In genomic region chr20:33817411-33817810, GRCh38 we compare ENCODE assay signal across 17 cellular contexts. TPM values are rescaled to one million over a fixed set of nuclear protein-coding genes. Genes with fewer than 3 reads are reported as not detected.
DNase-seq lines count a peak whose midpoint lies in the region; ATAC-seq, FAIRE-seq and TF ChIP-seq lines count a peak whose summit lies in the region.
"Had no signal": no experiment of that assay in that cellular context is flagged by ENCODE, and none has a peak within 500 bp of the region (broad histone marks: within the 10 kb centered on the region; RNA-seq: fewer than 3 reads in every experiment).

No MANE protein-coding gene starts in this region.

- no peak for TF ChIP-seq RAD21 in GM12878 (IDR thresholded peaks at IDR 0.05; ENCODE audit: insufficient read depth, low read depth, low read length)

- DNase-seq in CD4-positive, alpha-beta T cell: no peak
- DNase-seq in MM.1S: no peak
- DNase-seq in GM12878 (ENCODE audit: low read depth, low spot score): no peak
- DNase-seq in activated CD8-positive, alpha-beta T cell treated with anti-CD3 and anti-CD28 coated beads, Interleukin-2, amount 10 ng/mL, durations not matched to agents 7 days and 5 days: no peak
- no peak for DNase-seq in activated CD4-positive, alpha-beta T cell treated with anti-CD3 and anti-CD28 coated beads for 48 hours
- DNase-seq: Calu3, DMS53, Kasumi-1, NCI-H1105 treated with DMSO at 0.1 percent for 48 hours, NCI-H1694 treated with DMSO at 0.1 percent for 48 hours, NCI-H2107, NCI-H526 treated with DMSO at 0.1 percent for 48 hours, SHP77 treated with DMSO at 0.1 percent for 48 hours had no signal

- H3F3A ChIP-seq in MM.1S (ENCODE audit: insufficient read depth, low read length): peaks cover 82% of the 10 kb centered on the region

- no peaks in the 10 kb centered on the region for H3K9me3 ChIP-seq in CD4-positive, alpha-beta T cell (ENCODE audit: control insufficient read depth, low read length)
- H3K9me3 ChIP-seq in MM.1S (replicated peaks; ENCODE audit: insufficient read depth, low read length): no peaks in the 10 kb centered on the region
- no peaks in the 10 kb centered on the region for H3K9me3 ChIP-seq in GM12878 (replicated peaks; ENCODE audit: control insufficient read depth, insufficient read depth, low read length)
- no peaks in the 10 kb centered on the region for H3K9me3 ChIP-seq in neutrophil
- H3K9me3 ChIP-seq: HAP-1 had no signal

- ATAC-seq in CD4-positive, alpha-beta T cell (ENCODE audit: poor library complexity): no peak
- ATAC-seq in GM12878: no peak
- no peak for ATAC-seq in GM19467 (IDR thresholded peaks at IDR 0.05; ENCODE audit: unreplicated experiment)
- no peak for ATAC-seq in activated CD8-positive, alpha-beta T cell treated with anti-CD3 and anti-CD28 coated beads, Interleukin-2, amount 10 ng/mL, durations not matched to agents 7 days and 5 days

- peaks cover 63% of the 10 kb centered on the region for H3K4me1 ChIP-seq in MM.1S (ENCODE audit: low read length)
- H3K4me1 ChIP-seq in GM12878 (ENCODE audit: control insufficient read depth, insufficient read depth, low read length): peaks cover 10% of the 10 kb centered on the region
- peaks cover 28 to 48% of the 10 kb centered on the region in 2 experiments for H3K4me1 ChIP-seq in neutrophil (ENCODE audit: control insufficient read depth in 1 of 2, insufficient read depth in 1 of 2, low read depth in 1 of 2, low read length in 1 of 2)
- H3K4me1 ChIP-seq: HAP-1 had no signal

- BruUV-seq in GM12878 (replicated peaks; lab: Mats Ljungman, UMichigan): no TSS peak

- no peak overlapping the region for H3K27ac ChIP-seq in CD4-positive, alpha-beta T cell (ENCODE audit: low read depth, low read length)
- H3K27ac ChIP-seq in MM.1S (ENCODE audit: low read length): peak overlapping the region; percentile 88
- no peak overlapping the region for H3K27ac ChIP-seq in GM12878 (ENCODE audit: control insufficient read depth, insufficient read depth)
- peak overlapping the region; percentile 10 for H3K27ac ChIP-seq in neutrophil
- H3K27ac ChIP-seq: C4-2B had no signal

- peaks cover 100% of the 10 kb centered on the region for H3K79me2 ChIP-seq in MM.1S (ENCODE audit: low read length)
- peaks cover 78% of the 10 kb centered on the region for H3K79me2 ChIP-seq in GM12878 (ENCODE audit: control insufficient read depth, insufficient read depth, low read length)

- RAD21 ChIA-PET in GM12878 (lab: Charles Lee; ENCODE audit: unreplicated experiment): no interaction called here

- FAIRE-seq in GM12878 (lab: Jason Lieb, UNC): no peak

- TF ChIP-seq CTCF in CD4-positive, alpha-beta T cell (IDR thresholded peaks at IDR 0.05): no peak
- TF ChIP-seq CTCF in MM.1S (IDR thresholded peaks at IDR 0.05; ENCODE audit: low read length) (no peak), GM12878 (IDR thresholded peaks at IDR 0.05 in 2 of 3, conservative IDR thresholded peaks at IDR 0.05 in 1 of 3; ENCODE audit: control insufficient read depth in 2 of 3, extremely low read depth in 1 of 3, insufficient read depth in 1 of 3, low read depth in 3 of 3, low read length in 3 of 3) (no peak), neutrophil (IDR thresholded peaks at IDR 0.05) (no peak)

- POLR2A ChIA-PET in CD4-positive, alpha-beta T cell (lab: Charles Lee): interaction anchor here (0.6 kb wide), 1 partner anchor 193 kb away, joined by 3 read pairs; no protein-coding TSS in a partner anchor
- POLR2A ChIA-PET in GM12878 (lab: Charles Lee): no interaction called here
- POLR2A ChIA-PET in activated CD8-positive, alpha-beta T cell treated with anti-CD3 and anti-CD28 coated beads, Interleukin-2, amount 10 ng/mL, durations not matched to agents 7 days and 5 days (lab: Charles Lee): no interaction called here

- H3K4me3 ChIP-seq in MM.1S (ENCODE audit: low read length) (peak overlapping the region; percentile 91), GM12878 (peak overlapping the region; percentile 1; the same call in 1 of the 2 replicates), neutrophil (ENCODE audit: low read depth in 1 of 2, low read length in 1 of 2) (no peak overlapping the region)
- H3K4me3 ChIP-seq: HAP-1 had no signal

- 98% methylated on average over 5 of the region's 5 CpGs for WGBS in GM12878 (ENCODE audit: insufficient coverage, insufficient replicate concordance, low lambda C conversion rate, missing lambda C conversion rate)

- no peaks in the 10 kb centered on the region for H4K20me1 ChIP-seq in MM.1S (ENCODE audit: insufficient read depth, low read length)
- H4K20me1 ChIP-seq in GM12878 (ENCODE audit: control insufficient read depth, insufficient read depth): peaks cover 4% of the 10 kb centered on the region; the same call in 1 of the 2 replicates

- SMC1A ChIA-PET in GM12878 (lab: Charles Lee; ENCODE audit: uncharacterized antibody, unreplicated experiment): interaction anchor here (2.0 kb wide), 1 partner anchor 11 kb away, joined by 6 read pairs; no protein-coding TSS in a partner anchor

- H3K27me3 ChIP-seq in CD4-positive, alpha-beta T cell (ENCODE audit: control insufficient read depth, insufficient read depth, low read length): no peaks in the 10 kb centered on the region
- H3K27me3 ChIP-seq in MM.1S (replicated peaks; ENCODE audit: insufficient read depth, low read length): no peaks in the 10 kb centered on the region
- no peaks in the 10 kb centered on the region for H3K27me3 ChIP-seq in GM12878 (replicated peaks in 1 of 2; ENCODE audit: control insufficient read depth in 2 of 2, insufficient read depth in 2 of 2, low read length in 1 of 2)
- H3K27me3 ChIP-seq in neutrophil: no peaks in the 10 kb centered on the region

- H3K27me3 Mint-ChIP-seq in CD4-positive, alpha-beta T cell: no peaks in the 10 kb centered on the region
- H3K27me3 Mint-ChIP-seq in activated CD8-positive, alpha-beta T cell treated with anti-CD3 and anti-CD28 coated beads, Interleukin-2, amount 10 ng/mL, durations not matched to agents 7 days and 5 days (ENCODE audit: low read depth): no peaks in the 10 kb centered on the region

- H3K9me2 ChIP-seq in MM.1S (replicated peaks; ENCODE audit: insufficient read depth, low read length): no peaks in the 10 kb centered on the region

- intact Hi-C loops in CD4-positive, alpha-beta T cell (cut with DNase I, micrococcal nuclease): loop anchor here in 1 of 2 experiments (10.0 kb wide), 2 partner anchors 1277 to 1703 kb away; partner anchors contain the start of gene TRPC4AP
- intact Hi-C loops in GM12878 (cut with micrococcal nuclease; ENCODE audit: unreplicated experiment): no loop called here

- H2AFZ ChIP-seq in MM.1S (ENCODE audit: low read length) (no peak overlapping the region), GM12878 (ENCODE audit: control insufficient read depth, low read depth, low read length) (no peak overlapping the region)

- TF ChIP-seq POLR2A in GM12878 (IDR thresholded peaks at IDR 0.05; ENCODE audit: low read depth, low read length): no peak

- no peak for TF ChIP-seq EP300 in GM12878 (IDR thresholded peaks at IDR 0.05; ENCODE audit: borderline replicate concordance in 1 of 2, control insufficient read depth in 1 of 2, low read depth in 2 of 2, low read length in 2 of 2)

- no peaks in the 10 kb centered on the region for H3K9me3 Mint-ChIP-seq in CD4-positive, alpha-beta T cell
- no peaks in the 10 kb centered on the region for H3K9me3 Mint-ChIP-seq in activated CD8-positive, alpha-beta T cell treated with anti-CD3 and anti-CD28 coated beads, Interleukin-2, amount 10 ng/mL, durations not matched to agents 7 days and 5 days (ENCODE audit: insufficient read depth)

- H3K4me1 Mint-ChIP-seq in CD4-positive, alpha-beta T cell (ENCODE audit: low read depth): peaks cover 79% of the 10 kb centered on the region
- H3K4me1 Mint-ChIP-seq in activated CD8-positive, alpha-beta T cell treated with anti-CD3 and anti-CD28 coated beads, Interleukin-2, amount 10 ng/mL, durations not matched to agents 7 days and 5 days (ENCODE audit: low read depth): peaks cover 46% of the 10 kb centered on the region

- H3K4me2 ChIP-seq in MM.1S (ENCODE audit: low read depth, low read length) (peak overlapping the region; percentile 80), GM12878 (ENCODE audit: control insufficient read depth, insufficient read depth) (no peak overlapping the region; the same call in 1 of the 2 replicates)

- no peak overlapping the region for H3K4me3 Mint-ChIP-seq in CD4-positive, alpha-beta T cell
- H3K4me3 Mint-ChIP-seq in activated CD8-positive, alpha-beta T cell treated with anti-CD3 and anti-CD28 coated beads, Interleukin-2, amount 10 ng/mL, durations not matched to agents 7 days and 5 days: no peak overlapping the region

- peaks cover 25% of the 10 kb centered on the region for H3K36me3 Mint-ChIP-seq in CD4-positive, alpha-beta T cell (ENCODE audit: low read depth)
- peaks cover 45% of the 10 kb centered on the region for H3K36me3 Mint-ChIP-seq in activated CD8-positive, alpha-beta T cell treated with anti-CD3 and anti-CD28 coated beads, Interleukin-2, amount 10 ng/mL, durations not matched to agents 7 days and 5 days (ENCODE audit: low read depth)

- H3K27ac Mint-ChIP-seq in CD4-positive, alpha-beta T cell: peak overlapping the region; percentile 43
- no peak overlapping the region for H3K27ac Mint-ChIP-seq in activated CD8-positive, alpha-beta T cell treated with anti-CD3 and anti-CD28 coated beads, Interleukin-2, amount 10 ng/mL, durations not matched to agents 7 days and 5 days

- in situ Hi-C loops in GM12878 (cut with MboI): no loop called here

- H3K9ac ChIP-seq in MM.1S (ENCODE audit: low read length) (peak overlapping the region; percentile 93; the same call in 1 of the 2 replicates), GM12878 (ENCODE audit: control insufficient read depth, insufficient read depth, low read length) (no peak overlapping the region)

- CTCF ChIA-PET in CD4-positive, alpha-beta T cell (lab: Charles Lee): no interaction called here
- CTCF ChIA-PET in GM12878 (lab: Yijun Ruan, JAX): interaction anchor here (1.0 to 1.7 kb wide), 3 partner anchors 9 to 33 kb away, joined by 4 read pairs; no protein-coding TSS in a partner anchor
- CTCF ChIA-PET in activated CD8-positive, alpha-beta T cell treated with anti-CD3 and anti-CD28 coated beads, Interleukin-2, amount 10 ng/mL, durations not matched to agents 7 days and 5 days (lab: Charles Lee): interaction anchor here (1.4 kb wide), 1 partner anchor 45 kb away, joined by 3 read pairs; no protein-coding TSS in a partner anchor

- H3K36me3 ChIP-seq in MM.1S (replicated peaks; ENCODE audit: insufficient read depth, low read length) (peaks cover 2% of the 10 kb centered on the region; the same call in 1 of the 2 replicates), GM12878 (ENCODE audit: control insufficient read depth in 2 of 2, insufficient read depth in 2 of 2, low read length in 1 of 2) (peaks cover under 1 to 11% of the 10 kb centered on the region in 2 experiments), neutrophil (peaks cover 10% of the 10 kb centered on the region)

RNA-seq across cellular contexts. Expression of gene CHMP4B, which starts 6.3 kb away (rescaled TPM):
- 10 to 100 TPM; 44.2 to 49.3 TPM for total RNA-seq in CD4-positive, alpha-beta T cell
- 6.9 and 9.9 TPM in 2 replicates for total RNA-seq in GM12878 (2013; cell fraction: nucleolus; rRNA removed)
- total RNA-seq in GM12878 (2014; rRNA removed) (46.6 and 47.7 TPM in 2 replicates), GM12878 (2014; rRNA removed; fragmentation: Illumina TruSeq; extraction: Trizol) (52.6 and 54.1 TPM in 2 replicates), GM12878 (2021) (96.3 and 98.7 TPM in 2 replicates)
- polyA plus RNA-seq in GM12878 (2011; ENCODE audit: low read depth): 96.7 TPM
- polyA plus RNA-seq in GM12878 (2011; rRNA removed) (63.3 and 64.9 TPM in 2 replicates), GM12878 (2014; fragmentation: Illumina TruSeq; extraction: Trizol) (117 and 118 TPM in 2 replicates), GM12878 (2014; fragmentation: Nextera tagmentation; extraction: Ambion mirVana) (10 to 100 TPM in 1 of 2 experiments, 1 to 10 TPM in 1; 4.2 to 12.9 TPM), GM12878 (2014; rRNA removed) (102 and 105 TPM in 2 replicates), GM12878 (2016; fragmentation: Nextera tagmentation; extraction: Ambion mirVana) (1 to 10 TPM; 5.0 to 6.7 TPM)
- 50.1 and 54.9 TPM in 2 replicates for polyA plus RNA-seq in GM12878 (2011; cell fraction: cytosol; rRNA removed)
- 19.2 and 25.0 TPM in 2 replicates for polyA plus RNA-seq in GM12878 (2011; cell fraction: nucleus; rRNA removed)
- polyA plus RNA-seq in GM12878 (2012): 88.4 and 104 TPM in 2 replicates
- 14.0 and 17.8 TPM in 2 replicates for polyA minus RNA-seq in GM12878 (2011; rRNA and poly(A)+ RNA removed)
- 13.9 and 18.4 TPM in 2 replicates for polyA minus RNA-seq in GM12878 (2011; cell fraction: cytosol; rRNA and poly(A)+ RNA removed)
- 3.5 and 5.2 TPM in 2 replicates for polyA minus RNA-seq in GM12878 (2011; cell fraction: nucleus; rRNA and poly(A)+ RNA removed)
- 10 to 100 TPM; 86.7 to 93.2 TPM for total RNA-seq in activated CD8-positive, alpha-beta T cell treated with anti-CD3 and anti-CD28 coated beads, Interleukin-2, amount 10 ng/mL, durations not matched to agents 7 days and 5 days

Comparison
In these comparisons a context has a peak if more than half of its experiments do, and no peak if none do; other contexts are left out.
1. H3K27ac ChIP-seq: peak in MM.1S (single experiment) and neutrophil (single experiment); none in CD4-positive, alpha-beta T cell (single experiment) and GM12878 (single experiment).
2. H3K4me3 ChIP-seq: peak in MM.1S (single experiment) and GM12878 (single experiment); none in neutrophil (0 of 2).